In genomic region chr7:26090927-26091519, GRCh38 we compare ENCODE assay signal across 8 cellular contexts.
A peak's percentile ranks its signal among the peaks of the same experiment; 100 is the strongest.
DNase-seq lines count a peak whose midpoint lies in the region; ATAC-seq and TF ChIP-seq lines count a peak whose summit lies in the region.

No MANE protein-coding gene starts in this region.

- TF ChIP-seq EP300 in ovary (IDR thresholded peaks at IDR 0.05) = no peak

- peaks cover 28% of the 10 kb centered on the region for H3K4me1 Mint-ChIP-seq in activated naive CD4-positive, alpha-beta T cell treated with anti-CD3 and anti-CD28 coated beads, Interleukin-2, amount 10 ng/mL, durations not matched to agents 7 days and 5 days
- peaks cover 33% of the 10 kb centered on the region for H3K4me1 Mint-ChIP-seq in dendritic cell treated with granulocyte-macrophage colony-stimulating factor and Interleukin-4, amounts not matched to agents 40 ng/mL and 50 ng/mL, for 4 days (ENCODE audit: low read depth)

- no peak overlapping the region for H3K4me3 ChIP-seq in LNCaP clone FGC (ENCODE audit: low read depth, low read length)
- no peak overlapping the region for H3K4me3 ChIP-seq in ovary

- H3K27me3 ChIP-seq in ovary = no peaks in the 10 kb centered on the region

- TF ChIP-seq CTCF in LNCaP clone FGC (IDR thresholded peaks at IDR 0.05; ENCODE audit: control insufficient read depth, extremely low read depth, insufficient read depth) (peak; percentile 71), ovary (IDR thresholded peaks at IDR 0.05) (no peak)

- H3K36me3 Mint-ChIP-seq in activated naive CD4-positive, alpha-beta T cell treated with anti-CD3 and anti-CD28 coated beads, Interleukin-2, amount 10 ng/mL, durations not matched to agents 7 days and 5 days = no peaks in the 10 kb centered on the region
- H3K36me3 Mint-ChIP-seq in dendritic cell treated with granulocyte-macrophage colony-stimulating factor and Interleukin-4, amounts not matched to agents 40 ng/mL and 50 ng/mL, for 4 days (ENCODE audit: low read depth) = peaks cover 6% of the 10 kb centered on the region

- no peaks in the 10 kb centered on the region for H3K9me3 ChIP-seq in ovary

- no peak overlapping the region for H3K4me3 Mint-ChIP-seq in activated naive CD4-positive, alpha-beta T cell treated with anti-CD3 and anti-CD28 coated beads, Interleukin-2, amount 10 ng/mL, durations not matched to agents 7 days and 5 days
- H3K4me3 Mint-ChIP-seq in dendritic cell treated with granulocyte-macrophage colony-stimulating factor and Interleukin-4, amounts not matched to agents 40 ng/mL and 50 ng/mL, for 4 days = peak overlapping the region; percentile 26

- DNase-seq in activated naive CD4-positive, alpha-beta T cell treated with anti-CD3 and anti-CD28 coated beads, Interleukin-2, amount 10 ng/mL, durations not matched to agents 7 days and 5 days = no peak
- DNase-seq in activated naive CD4-positive, alpha-beta T cell treated with Interleukin-2 at 50 U/mL for 16 hours = no peak
- DNase-seq in LNCaP clone FGC (ENCODE audit: low read depth) (peak; percentile 41), RPMI8226 (peak; percentile 33), medulla oblongata (ENCODE audit: extremely low spot score) (peak; percentile 87), ovary (no peak)

- H3K27ac Mint-ChIP-seq in activated naive CD4-positive, alpha-beta T cell treated with anti-CD3 and anti-CD28 coated beads, Interleukin-2, amount 10 ng/mL, durations not matched to agents 7 days and 5 days = peak overlapping the region; percentile 39
- H3K27ac Mint-ChIP-seq in dendritic cell treated with granulocyte-macrophage colony-stimulating factor and Interleukin-4, amounts not matched to agents 40 ng/mL and 50 ng/mL, for 4 days = peak overlapping the region; percentile 52

- peaks cover 8% of the 10 kb centered on the region for H3K27me3 Mint-ChIP-seq in activated naive CD4-positive, alpha-beta T cell treated with anti-CD3 and anti-CD28 coated beads, Interleukin-2, amount 10 ng/mL, durations not matched to agents 7 days and 5 days
- H3K27me3 Mint-ChIP-seq in dendritic cell treated with granulocyte-macrophage colony-stimulating factor and Interleukin-4, amounts not matched to agents 40 ng/mL and 50 ng/mL, for 4 days = no peaks in the 10 kb centered on the region

- no peak for TF ChIP-seq POLR2A in ovary (IDR thresholded peaks at IDR 0.05)

- CTCF ChIA-PET in activated naive CD4-positive, alpha-beta T cell treated with anti-CD3 and anti-CD28 coated beads, Interleukin-2, amount 10 ng/mL, durations not matched to agents 7 days and 5 days (lab: Charles Lee) = interaction anchor here (0.7 to 4.3 kb wide), 45 partner anchors 9 to 577 kb away, joined by 3 to 57 read pairs (median 5); partner anchors contain the start of genes CBX3, HNRNPA2B1 and NFE2L3

- H3K4me1 ChIP-seq in ovary (ENCODE audit: insufficient read depth) = no peaks in the 10 kb centered on the region

- WGBS in ovary, 3 donors = 9 to 10% (median 9%) methylated on average over 6 of the region's 6 CpGs

- intact Hi-C loops in dendritic cell treated with granulocyte-macrophage colony-stimulating factor and Interleukin-4, amounts not matched to agents 40 ng/mL and 50 ng/mL, for 4 days (cut with micrococcal nuclease) = loop anchor here (1.0 kb wide), 1 partner anchor 275 kb away; no protein-coding TSS in a partner anchor
- intact Hi-C loops in ovary (cut with DNase I) = loop anchor here in 1 of 4 donors (10.0 kb wide), 1 partner anchor 274 kb away; no protein-coding TSS in a partner anchor

- H3K36me3 ChIP-seq in ovary = no peaks in the 10 kb centered on the region

- no peak for ATAC-seq in GM19452 (IDR thresholded peaks at IDR 0.05; ENCODE audit: unreplicated experiment)

- H3K9me3 Mint-ChIP-seq in activated naive CD4-positive, alpha-beta T cell treated with anti-CD3 and anti-CD28 coated beads, Interleukin-2, amount 10 ng/mL, durations not matched to agents 7 days and 5 days = no peaks in the 10 kb centered on the region
- H3K9me3 Mint-ChIP-seq in dendritic cell treated with granulocyte-macrophage colony-stimulating factor and Interleukin-4, amounts not matched to agents 40 ng/mL and 50 ng/mL, for 4 days = peaks cover 18% of the 10 kb centered on the region

- H3K27ac ChIP-seq in ovary = no peak overlapping the region

Comparison
In these comparisons a context has a peak if more than half of its experiments do, and no peak if none do; other contexts are left out.
1. DNase-seq: peak in LNCaP clone FGC (single experiment), RPMI8226 (single experiment) and medulla oblongata (single experiment); none in activated naive CD4-positive, alpha-beta T cell treated with anti-CD3 and anti-CD28 coated beads, Interleukin-2, amount 10 ng/mL, durations not matched to agents 7 days and 5 days (single experiment), activated naive CD4-positive, alpha-beta T cell treated with Interleukin-2 at 50 U/mL for 16 hours (single experiment) and ovary (0 of 5).